12 cellular contexts compared by ENCODE assay signal in the genomic region with DNA sequence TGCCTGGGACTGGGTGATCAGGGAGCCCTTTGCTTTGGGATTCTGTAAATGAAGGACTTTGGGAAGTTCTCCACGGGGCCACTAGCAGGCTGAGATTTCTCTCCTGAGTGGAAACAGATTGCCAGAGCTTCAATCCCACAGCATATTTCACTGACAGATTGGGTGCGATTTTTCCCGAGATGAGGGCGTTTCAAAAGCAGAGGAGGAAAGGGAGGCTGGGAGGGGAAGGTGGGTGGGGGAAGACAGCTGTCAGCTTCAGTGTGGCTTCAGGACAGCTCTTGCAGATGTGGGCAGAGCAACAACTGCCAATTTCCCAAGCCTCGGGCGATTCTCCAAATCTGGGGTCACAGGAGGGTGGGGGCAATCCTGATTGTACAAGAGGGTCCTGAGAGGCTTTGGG.
"Had no signal": no experiment of that assay in that cellular context is flagged by ENCODE, and none has a peak within 500 bp of the region (broad histone marks: within the 10 kb centered on the region; RNA-seq: fewer than 3 reads in every experiment).

No MANE protein-coding gene starts in this region.

- DNase-seq: activated B cell treated with CpG ODN at 0.5 μM for 24 hours; activated CD4-positive, alpha-beta T cell treated with anti-CD3 and anti-CD28 coated beads for 48 hours; activated naive CD8-positive, alpha-beta T cell treated with anti-CD3 and anti-CD28 coated beads, Interleukin-2, amount 10 ng/mL, durations not matched to agents 7 days and 5 days; effector memory CD4-positive, alpha-beta T cell; foreskin keratinocyte; glutamatergic neuron; lower lobe of right lung; naive thymus-derived CD4-positive, alpha-beta T cell; pancreas; stimulated activated CD4-positive, alpha-beta T cell treated with anti-CD3 and anti-CD28 coated beads, Interleukin-2, amount 100 ng/mL, for 48 hours; transverse colon had no signal

- ATAC-seq: foreskin keratinocyte; lower lobe of right lung; naive thymus-derived CD4-positive, alpha-beta T cell; pancreas; stimulated activated memory B cell treated with anti-CD40 and anti-IgM and Interleukin-4, amounts not matched to agents 10 μg/mL and 1 μg/mL and 100 μg/mL, for 72 hours had no signal
